In the genomic region with DNA sequence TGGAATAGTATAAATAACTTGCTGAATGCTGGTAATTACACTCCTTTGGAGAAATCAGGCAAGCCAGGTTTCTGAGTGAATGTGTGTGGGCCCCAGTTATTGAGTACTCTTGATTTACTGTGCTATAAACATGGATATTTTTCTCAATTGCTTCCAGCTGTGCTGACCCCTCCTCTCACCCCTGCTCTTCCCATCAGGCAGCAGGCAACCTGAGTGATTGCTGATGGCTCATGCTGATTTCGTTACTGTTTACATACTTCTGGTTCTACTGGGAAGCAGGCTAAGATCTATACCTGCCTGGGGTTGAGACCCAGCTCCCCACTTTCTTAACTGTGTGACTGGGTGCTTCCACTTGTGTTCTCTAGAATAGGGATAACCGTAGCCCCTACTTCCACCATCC, we compare ENCODE assay signal across 20 cellular contexts.
A peak's percentile ranks its signal among the peaks of the same experiment; 100 is the strongest.
DNase-seq lines count a peak whose midpoint lies in the region; ATAC-seq, FAIRE-seq and TF ChIP-seq lines count a peak whose summit lies in the region.
"Had no signal": no experiment of that assay in that cellular context is flagged by ENCODE, and none has a peak within 500 bp of the region (broad histone marks: within the 10 kb centered on the region; RNA-seq: fewer than 3 reads in every experiment).

No MANE protein-coding gene starts in this region.

- H3K79me1 ChIP-seq in H1 (ENCODE audit: low read depth, low read length), result no peaks in the 10 kb centered on the region

- no peaks in the 10 kb centered on the region for H3K36me3 Mint-ChIP-seq in activated CD8-positive, alpha-beta T cell treated with anti-CD3 and anti-CD28 coated beads for 36 hours (ENCODE audit: low read depth)
- no peaks in the 10 kb centered on the region for H3K36me3 Mint-ChIP-seq in activated T-cell treated with anti-CD3 and anti-CD28 coated beads, Interleukin-2, amount 50 U/mL, for 24 hours (ENCODE audit: low read depth)

- H3K14ac ChIP-seq in H1 (ENCODE audit: insufficient read length), result no peak overlapping the region

- no peak for ATAC-seq in activated CD8-positive, alpha-beta T cell treated with anti-CD3 and anti-CD28 coated beads for 36 hours
- ATAC-seq: A549 had no signal

- H4K5ac ChIP-seq in H1 (ENCODE audit: insufficient read length, low read depth, low read length), result no peak overlapping the region

- no peak overlapping the region for H3K27ac Mint-ChIP-seq in activated CD8-positive, alpha-beta T cell treated with anti-CD3 and anti-CD28 coated beads for 36 hours
- H3K27ac Mint-ChIP-seq in activated T-cell treated with anti-CD3 and anti-CD28 coated beads, Interleukin-2, amount 50 U/mL, for 24 hours, result no peak overlapping the region
- H3K27ac Mint-ChIP-seq: CD4-positive, alpha-beta T cell had no signal

- TF ChIP-seq CTCF in H1 (IDR thresholded peaks at IDR 0.05; ENCODE audit: control extremely low read depth in 1 of 3, insufficient read depth in 1 of 3, low read depth in 1 of 3, low read length in 3 of 3), result no peak
- TF ChIP-seq CTCF in activated CD8-positive, alpha-beta T cell treated with anti-CD3 and anti-CD28 coated beads for 36 hours (IDR thresholded peaks at IDR 0.05), result no peak

- intact Hi-C loops in activated CD8-positive, alpha-beta T cell treated with anti-CD3 and anti-CD28 coated beads for 36 hours (cut with micrococcal nuclease), result no loop called here

- no peaks in the 10 kb centered on the region for H3K9me2 ChIP-seq in Karpas-422 (replicated peaks; ENCODE audit: insufficient read depth, low read length)

- no peak overlapping the region for H3K56ac ChIP-seq in H1 (replicated peaks; ENCODE audit: insufficient read length, low read depth, low read length)

- H3K9ac ChIP-seq in H1 (replicated peaks in 1 of 4; ENCODE audit: extremely low read depth in 1 of 4, low read depth in 3 of 4, low read length in 3 of 4), result no peak overlapping the region
- no peak overlapping the region for H3K9ac ChIP-seq in Karpas-422 (ENCODE audit: low read length)

- CTCF ChIA-PET in H1 (lab: Charles Lee; ENCODE audit: partially characterized antibody), result interaction anchor here (0.9 kb wide), 1 partner anchor 40 kb away, joined by 3 read pairs; no protein-coding TSS in a partner anchor
- CTCF ChIA-PET in activated CD8-positive, alpha-beta T cell treated with anti-CD3 and anti-CD28 coated beads for 36 hours (lab: Charles Lee), result no interaction called here

- no peak overlapping the region for H2BK5ac ChIP-seq in H1 (ENCODE audit: low read depth, low read length)

- H3K4ac ChIP-seq in H1 (replicated peaks; ENCODE audit: insufficient read length, low read depth, low read length), result no peak overlapping the region

- DNase-seq in NCI-H1105 treated with DMSO at 0.1 percent for 48 hours (lab: John Stamatoyannopoulos, UW) (peak; percentile 75), NCI-H1105 (lab: John Stamatoyannopoulos, UW) (no peak), NCI-H1417 treated with DMSO at 0.1 percent for 48 hours (lab: John Stamatoyannopoulos, UW) (peak; percentile 90), H1 (ENCODE audit: low read depth in 1 of 2, low spot score in 2 of 2) (no peak), Karpas-422 (no peak)
- no peak for DNase-seq in activated CD8-positive, alpha-beta T cell treated with anti-CD3 and anti-CD28 coated beads for 36 hours
- no peak for DNase-seq in activated T-cell treated with anti-CD3 and anti-CD28 coated beads, Interleukin-2, amount 50 U/mL, for 24 hours
- DNase-seq: AML-193; Caco-2; CD4-positive, alpha-beta T cell; IMR-90 had no signal

- no peak overlapping the region for H3K18ac ChIP-seq in H1 (ENCODE audit: extremely low read depth, low read length)

- peaks cover 4% of the 10 kb centered on the region for H3K9me3 Mint-ChIP-seq in activated CD8-positive, alpha-beta T cell treated with anti-CD3 and anti-CD28 coated beads for 36 hours
- no peaks in the 10 kb centered on the region for H3K9me3 Mint-ChIP-seq in activated T-cell treated with anti-CD3 and anti-CD28 coated beads, Interleukin-2, amount 50 U/mL, for 24 hours

- H3K4me2 ChIP-seq in H1 (ENCODE audit: insufficient read depth in 1 of 2, low read depth in 2 of 2, low read length in 2 of 2), result 0 out of 4 replicates have a peak overlapping the region, but pooled peaks of 1 of the 2 experiments have one; percentile 17
- H3K4me2 ChIP-seq in Karpas-422 (ENCODE audit: low read depth, low read length, poor library complexity, severe bottlenecking), result no peak overlapping the region
- H3K4me2 ChIP-seq: A549 had no signal

- POLR2A ChIA-PET in H1 (lab: Charles Lee; ENCODE audit: partially characterized antibody), result no interaction called here
- POLR2A ChIA-PET in activated CD8-positive, alpha-beta T cell treated with anti-CD3 and anti-CD28 coated beads for 36 hours (lab: Charles Lee), result no interaction called here

- FAIRE-seq in H1 (lab: Jason Lieb, UNC), result no peak
- FAIRE-seq: A549, D721Med, G401.6, GM12891, GM19239, HTR-8/SVneo had no signal

- H3K4me3 ChIP-seq in H1 (ENCODE audit: extremely low read depth in 1 of 4, insufficient read depth in 2 of 4, low read depth in 3 of 4, low read length in 4 of 4) (no peak overlapping the region), Karpas-422 (ENCODE audit: low read length) (no peak overlapping the region)
- H3K4me3 ChIP-seq: A549, HAP-1 had no signal

- TF ChIP-seq RAD21 in H1 (IDR thresholded peaks at IDR 0.05 in 1 of 2, conservative IDR thresholded peaks at IDR 0.05 in 1 of 2; ENCODE audit: low read depth in 2 of 2, low read length in 2 of 2), result no peak

- H2BK120ac ChIP-seq in H1 (replicated peaks; ENCODE audit: low read depth, low read length), result no peak overlapping the region

- H3K27ac ChIP-seq in H1 (ENCODE audit: low read depth, low read length) (no peak overlapping the region), Karpas-422 (ENCODE audit: low read length) (no peak overlapping the region)
- H3K27ac ChIP-seq: 22Rv1, A549, C4-2B had no signal

- H3K36me3 ChIP-seq in H1 (ENCODE audit: control insufficient read depth in 2 of 4, insufficient read depth in 4 of 4, low read length in 3 of 4) (no peaks in the 10 kb centered on the region), Karpas-422 (ENCODE audit: insufficient read depth, low read length) (no peaks in the 10 kb centered on the region)
- H3K36me3 ChIP-seq: HAP-1 had no signal

- H3K4me1 Mint-ChIP-seq in activated CD8-positive, alpha-beta T cell treated with anti-CD3 and anti-CD28 coated beads for 36 hours (ENCODE audit: low read depth), result no peaks in the 10 kb centered on the region
- no peaks in the 10 kb centered on the region for H3K4me1 Mint-ChIP-seq in activated T-cell treated with anti-CD3 and anti-CD28 coated beads, Interleukin-2, amount 50 U/mL, for 24 hours (ENCODE audit: low read depth)

- H3K27me3 Mint-ChIP-seq in activated CD8-positive, alpha-beta T cell treated with anti-CD3 and anti-CD28 coated beads for 36 hours, result peaks cover 23% of the 10 kb centered on the region
- peaks cover 44% of the 10 kb centered on the region for H3K27me3 Mint-ChIP-seq in activated T-cell treated with anti-CD3 and anti-CD28 coated beads, Interleukin-2, amount 50 U/mL, for 24 hours

- no peak for TF ChIP-seq EP300 in H1 (IDR thresholded peaks at IDR 0.05; ENCODE audit: borderline replicate concordance in 1 of 2, low read depth in 2 of 2, low read length in 2 of 2)

- no peak overlapping the region for H3K23ac ChIP-seq in H1 (ENCODE audit: insufficient read length)

- H4K8ac ChIP-seq in H1 (ENCODE audit: extremely low read depth, insufficient read depth, low read length), result no peak overlapping the region

- H3K79me2 ChIP-seq in H1 (ENCODE audit: control insufficient read depth in 1 of 2, insufficient read depth in 2 of 2, low read length in 2 of 2), result no peaks in the 10 kb centered on the region
- no peaks in the 10 kb centered on the region for H3K79me2 ChIP-seq in Karpas-422 (ENCODE audit: low read length)

- H3K9me3 ChIP-seq in H1 (ENCODE audit: insufficient read depth in 2 of 2, low read depth in 1 of 2, low read length in 1 of 2) (peaks cover 0 to 6% of the 10 kb centered on the region in 2 experiments; a peak in 1 of 4 replicates), Karpas-422 (ENCODE audit: low read length) (no peaks in the 10 kb centered on the region)
- H3K9me3 ChIP-seq: HAP-1 had no signal

- H3K27me3 ChIP-seq in H1 (replicated peaks in 1 of 4; ENCODE audit: control insufficient read depth in 3 of 4, extremely low read depth in 1 of 4, insufficient read depth in 3 of 4, low read length in 3 of 4), result no peaks in the 10 kb centered on the region; a peak in 2 of 7 replicates
- peaks cover 1% of the 10 kb centered on the region; the same call in 1 of the 2 replicates for H3K27me3 ChIP-seq in Karpas-422 (ENCODE audit: low read length)

- H3K4me1 ChIP-seq in H1 (replicated peaks in 1 of 4; ENCODE audit: control insufficient read depth in 3 of 4, insufficient read depth in 4 of 4, low read length in 3 of 4) (no peaks in the 10 kb centered on the region), Karpas-422 (ENCODE audit: low read length) (peaks cover 7% of the 10 kb centered on the region)
- H3K4me1 ChIP-seq: A549, HAP-1 had no signal

- WGBS in H1 (ENCODE audit: extremely low coverage in 1 of 2, insufficient coverage in 1 of 2, insufficient read length in 1 of 2, insufficient replicate concordance in 2 of 2, low coverage in 1 of 2, low lambda C conversion rate in 2 of 2, missing lambda C conversion rate in 1 of 2), 2 experiments, result 68% methylated on average over 2 of the region's 2 CpGs; no CpG with 5 or more reads in 1 of the 2 experiments

- no peak overlapping the region for H2BK20ac ChIP-seq in H1 (ENCODE audit: low read length)

- no peak overlapping the region for H4K91ac ChIP-seq in H1 (replicated peaks; ENCODE audit: insufficient read length, low read length)

- H2BK12ac ChIP-seq in H1 (ENCODE audit: low read depth, low read length), result no peak overlapping the region

- no peak overlapping the region for H2BK15ac ChIP-seq in H1 (ENCODE audit: low read length)

- H2AK5ac ChIP-seq in H1 (ENCODE audit: low read depth, low read length), result no peak overlapping the region

- no peak overlapping the region for H3K4me3 Mint-ChIP-seq in activated CD8-positive, alpha-beta T cell treated with anti-CD3 and anti-CD28 coated beads for 36 hours
- H3K4me3 Mint-ChIP-seq in activated T-cell treated with anti-CD3 and anti-CD28 coated beads, Interleukin-2, amount 50 U/mL, for 24 hours, result no peak overlapping the region
- H3K4me3 Mint-ChIP-seq: CD4-positive, alpha-beta T cell had no signal

- no peak overlapping the region for H2AFZ ChIP-seq in H1 (ENCODE audit: low read length)
- no peak overlapping the region for H2AFZ ChIP-seq in Karpas-422 (ENCODE audit: low read length)

- H3K23me2 ChIP-seq in H1 (ENCODE audit: low read depth, low read length), result peaks cover 10% of the 10 kb centered on the region; the same call in 1 of the 2 replicates

- H4K20me1 ChIP-seq in H1 (replicated peaks in 1 of 2; ENCODE audit: control insufficient read depth in 1 of 2, insufficient read depth in 2 of 2, low read length in 2 of 2) (no peaks in the 10 kb centered on the region), Karpas-422 (ENCODE audit: insufficient read depth, low read depth, low read length) (no peaks in the 10 kb centered on the region)

- TF ChIP-seq POLR2A in H1 (IDR thresholded peaks at IDR 0.05; ENCODE audit: control extremely low read depth in 1 of 2, low read depth in 2 of 2, low read length in 2 of 2), result no peak

TF ChIP-seq in H1, 55 proteins besides CTCF, POLR2A, EP300 and RAD21:
- TF ChIP-seq POU5F1 (IDR thresholded peaks at IDR 0.05; ENCODE audit: low read depth, low read length) (no peak), NANOG (IDR thresholded peaks at IDR 0.05; ENCODE audit: insufficient read depth, low read depth, low read length, poor library complexity, severe bottlenecking) (peak; percentile 41)

Comparison
In these comparisons a context has a peak if more than half of its experiments do, and no peak if none do; other contexts are left out.
1. DNase-seq: peak in NCI-H1105 treated with DMSO at 0.1 percent for 48 hours (single experiment) and NCI-H1417 treated with DMSO at 0.1 percent for 48 hours (single experiment); none in NCI-H1105 (single experiment), H1 (0 of 2), activated CD8-positive, alpha-beta T cell treated with anti-CD3 and anti-CD28 coated beads for 36 hours (single experiment), Karpas-422 (single experiment) and activated T-cell treated with anti-CD3 and anti-CD28 coated beads, Interleukin-2, amount 50 U/mL, for 24 hours (single experiment).